In the genomic region with DNA sequence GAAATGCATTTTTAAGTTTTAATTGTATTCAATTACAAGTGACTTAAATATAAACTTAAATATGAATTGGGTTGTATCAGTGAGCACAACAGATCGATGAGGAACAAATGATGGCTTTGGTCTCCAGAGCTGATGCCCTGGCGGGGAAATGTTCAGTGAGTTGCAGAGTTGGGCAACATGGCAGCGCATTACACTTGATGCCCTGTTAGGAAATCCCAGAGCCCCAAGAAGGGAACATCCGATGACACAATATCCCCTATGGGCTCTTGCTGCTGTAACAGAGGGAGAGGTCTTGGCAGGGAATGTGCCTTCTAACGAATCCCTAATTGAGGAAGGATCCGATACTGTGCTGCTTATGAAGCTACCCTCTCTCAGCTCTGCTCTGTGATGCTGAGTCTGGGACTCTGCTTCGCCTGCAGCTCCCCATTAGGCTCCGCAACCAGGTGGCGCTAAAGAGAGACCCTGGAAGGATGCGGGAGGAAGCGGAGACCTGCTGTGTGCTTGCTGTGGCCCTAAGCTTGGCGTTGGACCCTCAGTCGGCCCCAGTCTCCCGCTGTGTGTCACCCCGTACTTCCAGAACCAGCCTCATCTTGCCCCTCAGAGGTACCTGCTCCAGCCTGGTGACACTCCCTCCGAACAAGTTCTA, we compare ENCODE assay signal across 8 cellular contexts. TPM values are rescaled to one million over a fixed set of nuclear protein-coding genes. Genes with fewer than 3 reads are reported as not detected.
A peak's percentile ranks its signal among the peaks of the same experiment; 100 is the strongest.
DNase-seq lines count a peak whose midpoint lies in the region; ATAC-seq and TF ChIP-seq lines count a peak whose summit lies in the region.

No MANE protein-coding gene starts in this region.

- H3K36me3 ChIP-seq in Peyer's patch = no peaks in the 10 kb centered on the region
- H3K36me3 ChIP-seq in smooth muscle cell (ENCODE audit: low read depth) = no peaks in the 10 kb centered on the region

- H3K4me1 ChIP-seq in Peyer's patch (no peaks in the 10 kb centered on the region), smooth muscle cell (ENCODE audit: low read depth) (no peaks in the 10 kb centered on the region)

- H4K20me1 ChIP-seq in smooth muscle cell (ENCODE audit: low read depth) = no peaks in the 10 kb centered on the region

- no peak overlapping the region for H2AFZ ChIP-seq in smooth muscle cell (ENCODE audit: low read depth)

- H3F3A ChIP-seq in smooth muscle cell (ENCODE audit: low read depth) = no peaks in the 10 kb centered on the region

- peak in 4 of 6 experiments; percentile 22 to 37 (median 34) for TF ChIP-seq CTCF in Peyer's patch (IDR thresholded peaks at IDR 0.05)
- peak; percentile 45 for TF ChIP-seq CTCF in smooth muscle cell (IDR thresholded peaks at IDR 0.05; ENCODE audit: borderline replicate concordance, insufficient read depth, poor library complexity, severe bottlenecking)

- no peak overlapping the region for H3K27ac ChIP-seq in Peyer's patch
- no peak overlapping the region for H3K27ac ChIP-seq in smooth muscle cell (ENCODE audit: low read depth)

- no peak for TF ChIP-seq POLR2A in Peyer's patch (IDR thresholded peaks at IDR 0.05)

- ATAC-seq in HG02973 (IDR thresholded peaks at IDR 0.05; ENCODE audit: unreplicated experiment) (peak; percentile 79), left cardiac atrium (peak; percentile 47 to 65), GM18867 (IDR thresholded peaks at IDR 0.05; ENCODE audit: unreplicated experiment) (no peak)

- H3K9ac ChIP-seq in smooth muscle cell (ENCODE audit: low read depth) = no peak overlapping the region

- no peaks in the 10 kb centered on the region for H3K9me3 ChIP-seq in Peyer's patch
- H3K9me3 ChIP-seq in smooth muscle cell (replicated peaks; ENCODE audit: low read depth) = no peaks in the 10 kb centered on the region

- intact Hi-C loops in left cardiac atrium (cut with DNase I) = no loop called here

- H3K27me3 ChIP-seq in Peyer's patch (no peaks in the 10 kb centered on the region), smooth muscle cell (ENCODE audit: low read depth) (no peaks in the 10 kb centered on the region)

- H3K79me2 ChIP-seq in smooth muscle cell (ENCODE audit: low read depth) = no peaks in the 10 kb centered on the region

- H3K4me3 ChIP-seq in Peyer's patch (no peak overlapping the region), smooth muscle cell (no peak overlapping the region)

- 50% methylated on average over 16 of the region's 16 CpGs for WGBS in smooth muscle cell (ENCODE audit: low lambda C conversion rate)

- peak; percentile 22 for DNase-seq in GDM1 (lab: John Stamatoyannopoulos, UW)
- peak; percentile 34 to 66 (median 57) for DNase-seq in Peyer's patch
- DNase-seq in activated effector memory CD4-positive, alpha-beta T cell treated with Interleukin-2 at 50 U/mL for 16 hours = peak; percentile 28
- no peak for DNase-seq in left cardiac atrium
- DNase-seq in smooth muscle cell (lab: John Stamatoyannopoulos, UW; ENCODE audit: unreplicated experiment) = no peak
- DNase-seq in NCI-H524 treated with DMSO at 0.1 percent for 48 hours (lab: John Stamatoyannopoulos, UW) = no peak

- H3K4me2 ChIP-seq in smooth muscle cell = no peak overlapping the region

RNA-seq across cellular contexts. Expression of a gene that starts 38.9 kb away (rescaled TPM):
- 100 to 1,000 TPM; 145 to 276 (median 200) TPM for total RNA-seq in Peyer's patch
- 100 to 1,000 TPM; 697 to 712 TPM for total RNA-seq in left cardiac atrium
- 97.8 and 121 TPM in 2 replicates for total RNA-seq in smooth muscle cell
- 205 and 222 TPM in 2 replicates for polyA plus RNA-seq in smooth muscle cell

Comparison
In these comparisons a context has a peak if more than half of its experiments do, and no peak if none do; other contexts are left out.
1. DNase-seq: peak in GDM1 (single experiment), Peyer's patch (3 of 3) and activated effector memory CD4-positive, alpha-beta T cell treated with Interleukin-2 at 50 U/mL for 16 hours (single experiment); none in left cardiac atrium (single experiment), smooth muscle cell (single experiment) and NCI-H524 treated with DMSO at 0.1 percent for 48 hours (single experiment).